In genomic region chr15:53588773-53589172, GRCh38 we compare ENCODE assay signal across 27 cellular contexts.
DNase-seq lines count a peak whose midpoint lies in the region; ATAC-seq, FAIRE-seq and TF ChIP-seq lines count a peak whose summit lies in the region.
"Had no signal": no experiment of that assay in that cellular context is flagged by ENCODE, and none has a peak within 500 bp of the region (broad histone marks: within the 10 kb centered on the region; RNA-seq: fewer than 3 reads in every experiment).

No MANE protein-coding gene starts in this region.

- H3K4me2 ChIP-seq in astrocyte (ENCODE audit: low read length) = peak overlapping the region; percentile 75
- H3K4me2 ChIP-seq: hepatocyte, PC-9, SK-N-SH had no signal

- peak overlapping the region; percentile 28 for H2AFZ ChIP-seq in astrocyte (ENCODE audit: low read depth, low read length)
- H2AFZ ChIP-seq: hepatocyte, PC-9 had no signal

- no peaks in the 10 kb centered on the region for H3K9me3 ChIP-seq in astrocyte (ENCODE audit: insufficient read depth, low read depth, low read length)
- H3K9me3 ChIP-seq: body of pancreas, esophagus squamous epithelium, SK-N-SH had no signal

- ATAC-seq in HG03280 (IDR thresholded peaks at IDR 0.05; ENCODE audit: unreplicated experiment) (no peak), Right ventricle myocardium superior (ENCODE audit: poor library complexity) (no peak)
- ATAC-seq: body of pancreas, right cardiac atrium had no signal

- FAIRE-seq in H54 (lab: Jason Lieb, UNC) (no peak), astrocyte (lab: Jason Lieb, UNC) (no peak)
- FAIRE-seq: GM12892, kidney had no signal

- H3K36me3 Mint-ChIP-seq in astrocyte (ENCODE audit: low read depth, unreplicated experiment) (no peaks in the 10 kb centered on the region), endothelial cell (ENCODE audit: low read depth, unreplicated experiment) (no peaks in the 10 kb centered on the region)
- H3K36me3 Mint-ChIP-seq: mesothelial cell of epicardium had no signal

- intact Hi-C loops in Right ventricle myocardium superior (cut with DNase I) = no loop called here

- H3K4me3 Mint-ChIP-seq in astrocyte (ENCODE audit: unreplicated experiment) (no peak overlapping the region), endothelial cell (ENCODE audit: unreplicated experiment) (no peak overlapping the region)
- H3K4me3 Mint-ChIP-seq: activated CD4-positive, alpha-beta T cell treated with anti-CD3 and anti-CD28 coated beads, Interleukin-2, amount 10 ng/mL, durations not matched to agents 24 days and 14 days; B cell; mesothelial cell of epicardium had no signal

- H3K4me1 ChIP-seq in astrocyte (ENCODE audit: insufficient read depth, low read length) = peaks cover 15% of the 10 kb centered on the region
- H3K4me1 ChIP-seq: esophagus squamous epithelium had no signal

- TF ChIP-seq CTCF in astrocyte (IDR thresholded peaks at IDR 0.05; ENCODE audit: insufficient read depth, low read depth, low read length) = no peak
- TF ChIP-seq CTCF in fibroblast of villous mesenchyme (IDR thresholded peaks at IDR 0.05; ENCODE audit: insufficient read depth, low read depth, low read length) = no peak
- no peak for TF ChIP-seq CTCF in endothelial cell (IDR thresholded peaks at IDR 0.05; ENCODE audit: unreplicated experiment)

- H3K79me2 ChIP-seq in astrocyte (ENCODE audit: insufficient read depth, low read length) = no peaks in the 10 kb centered on the region
- H3K79me2 ChIP-seq: hepatocyte had no signal

- H3K27ac Mint-ChIP-seq in astrocyte (ENCODE audit: unreplicated experiment) (peak overlapping the region; percentile 63), endothelial cell (ENCODE audit: unreplicated experiment) (no peak overlapping the region)
- H3K27ac Mint-ChIP-seq: activated CD4-positive, alpha-beta T cell treated with anti-CD3 and anti-CD28 coated beads, Interleukin-2, amount 10 ng/mL, durations not matched to agents 24 days and 14 days; B cell; mesothelial cell of epicardium had no signal

- DNase-seq in H54 (ENCODE audit: insufficient read length, low spot score) (peak; percentile 2), astrocyte (ENCODE audit: low read depth) (peak; percentile 72), fibroblast of villous mesenchyme (ENCODE audit: low read depth) (peak; percentile 2), renal cortical epithelial cell (ENCODE audit: low read depth) (peak; percentile 94), endothelial cell (ENCODE audit: low spot score) (no peak), Right ventricle myocardium superior (no peak), AML-193 (lab: John Stamatoyannopoulos, UW) (no peak)
- DNase-seq: activated CD4-positive, alpha-beta T cell treated with anti-CD3 and anti-CD28 coated beads, Interleukin-2, amount 10 ng/mL, durations not matched to agents 24 days and 14 days; activated naive CD4-positive, alpha-beta T cell; activated T-cell treated with anti-CD3 and anti-CD28 coated beads for 4 hours; body of pancreas; dermis blood vessel endothelial cell; esophagus squamous epithelium; GF-D8; IMR-90; kidney; NCI-H2081; NCI-H526; PC-9; right cardiac atrium; SK-N-SH; substantia nigra had no signal

- H3K4me3 ChIP-seq in astrocyte (ENCODE audit: insufficient read depth, low read depth, low read length) = peak overlapping the region; percentile 30
- no peak overlapping the region for H3K4me3 ChIP-seq in fibroblast of villous mesenchyme (ENCODE audit: low read depth, low read length)
- H3K4me3 ChIP-seq: body of pancreas, esophagus squamous epithelium, hepatocyte, PC-9 had no signal

- H3K4me1 Mint-ChIP-seq in astrocyte (ENCODE audit: low read depth, unreplicated experiment) (peaks cover 14% of the 10 kb centered on the region), endothelial cell (ENCODE audit: unreplicated experiment) (no peaks in the 10 kb centered on the region)
- H3K4me1 Mint-ChIP-seq: mesothelial cell of epicardium had no signal

- H4K20me1 ChIP-seq in astrocyte (ENCODE audit: insufficient read depth, low read length) = no peaks in the 10 kb centered on the region

- H3K36me3 ChIP-seq in astrocyte (ENCODE audit: insufficient read depth, low read length) = no peaks in the 10 kb centered on the region
- H3K36me3 ChIP-seq: esophagus squamous epithelium had no signal

- H3K9ac ChIP-seq in astrocyte (ENCODE audit: low read length) = peak overlapping the region; percentile 74
- H3K9ac ChIP-seq: SK-N-SH had no signal

- no peaks in the 10 kb centered on the region for H3K27me3 ChIP-seq in astrocyte (ENCODE audit: insufficient read depth, low read length)
- H3K27me3 ChIP-seq: body of pancreas, esophagus squamous epithelium, hepatocyte had no signal

- no peak for TF ChIP-seq POLR2A in H54 (IDR thresholded peaks at IDR 0.05; ENCODE audit: low read depth, low read length)

- H3K27me3 Mint-ChIP-seq in astrocyte (ENCODE audit: low read depth, unreplicated experiment) = no peaks in the 10 kb centered on the region
- H3K27me3 Mint-ChIP-seq in endothelial cell (ENCODE audit: unreplicated experiment) = peaks cover 2% of the 10 kb centered on the region
- H3K27me3 Mint-ChIP-seq: activated CD4-positive, alpha-beta T cell treated with anti-CD3 and anti-CD28 coated beads, Interleukin-2, amount 10 ng/mL, durations not matched to agents 24 days and 14 days; B cell had no signal

- peaks cover 2% of the 10 kb centered on the region for H3K9me3 Mint-ChIP-seq in astrocyte (ENCODE audit: unreplicated experiment)
- H3K9me3 Mint-ChIP-seq in endothelial cell (ENCODE audit: unreplicated experiment) = no peaks in the 10 kb centered on the region
- H3K9me3 Mint-ChIP-seq: activated CD4-positive, alpha-beta T cell treated with anti-CD3 and anti-CD28 coated beads, Interleukin-2, amount 10 ng/mL, durations not matched to agents 24 days and 14 days; mesothelial cell of epicardium had no signal

- peak overlapping the region; percentile 91 for H3K27ac ChIP-seq in astrocyte (ENCODE audit: low read depth, low read length)
- H3K27ac ChIP-seq: body of pancreas, esophagus squamous epithelium, hepatocyte, PC-9 had no signal

Comparison
In these comparisons a context has a peak if more than half of its experiments do, and no peak if none do; other contexts are left out.
1. DNase-seq: peak in H54 (single experiment), astrocyte (single experiment), fibroblast of villous mesenchyme (single experiment) and renal cortical epithelial cell (single experiment); none in endothelial cell (single experiment), Right ventricle myocardium superior (single experiment) and AML-193 (0 of 2).